Comparison of ENCODE assay signal across 18 cellular contexts in the genomic region with DNA sequence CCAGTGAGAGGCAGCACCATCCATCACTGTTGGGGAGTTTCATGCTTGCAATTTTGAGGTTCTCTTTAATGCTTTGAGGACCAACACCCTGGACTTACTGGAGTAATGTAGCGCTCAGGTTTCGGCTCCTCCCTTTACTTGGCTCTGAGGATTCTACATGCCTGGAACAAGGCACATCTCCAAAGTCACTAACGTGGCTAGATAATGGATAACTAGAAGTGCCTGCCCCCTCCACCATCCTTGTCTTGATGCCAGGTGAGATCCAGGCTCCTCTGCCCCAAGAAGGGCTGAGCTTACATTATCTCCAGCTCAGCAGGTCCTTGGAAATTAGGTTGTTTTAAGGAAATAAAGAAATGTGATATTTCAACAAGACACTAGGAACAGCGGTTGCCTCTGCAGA.
"Had no signal": no experiment of that assay in that cellular context is flagged by ENCODE, and none has a peak within 500 bp of the region (broad histone marks: within the 10 kb centered on the region; RNA-seq: fewer than 3 reads in every experiment).

No MANE protein-coding gene starts in this region.

- H3K4me1 ChIP-seq: heart right ventricle, left ventricle myocardium inferior, parathyroid adenoma, right atrium auricular region had no signal

- H3K9me3 Mint-ChIP-seq: nephron had no signal

- H3K4me3 ChIP-seq: dorsolateral prefrontal cortex, heart right ventricle, left ventricle myocardium inferior, lung, right atrium auricular region, smooth muscle cell had no signal

- H3K4me2 ChIP-seq: smooth muscle cell had no signal

- H3K36me3 Mint-ChIP-seq: naive B cell had no signal

- H3K9me3 ChIP-seq: heart right ventricle, left ventricle myocardium inferior, right atrium auricular region had no signal

- FAIRE-seq: islet of Langerhans had no signal

- DNase-seq: cortex of kidney; dorsolateral prefrontal cortex; effector CD8-positive, alpha-beta T cell; heart right ventricle; left ventricle myocardium inferior; mesenchymal stem cell; midbrain; naive B cell; occipital lobe; stimulated activated CD4-positive, alpha-beta T cell treated with anti-CD3 and anti-CD28 coated beads, Interleukin-2, amount 100 ng/mL, for 48 hours; stimulated activated naive CD4-positive, alpha-beta T cell treated with Interleukin-2 at 50 U/mL for 16 hours; trophoblast cell had no signal

- H3K27ac Mint-ChIP-seq: naive B cell, nephron had no signal

- H3K27ac ChIP-seq: heart right ventricle, left ventricle myocardium inferior, parathyroid adenoma, right atrium auricular region had no signal

- ATAC-seq: heart right ventricle had no signal
